12 cellular contexts compared by ENCODE assay signal in genomic region chr10:90779573-90779972, GRCh38.
DNase-seq lines count a peak whose midpoint lies in the region; TF ChIP-seq lines count a peak whose summit lies in the region.
"Had no signal": no experiment of that assay in that cellular context is flagged by ENCODE, and none has a peak within 500 bp of the region (broad histone marks: within the 10 kb centered on the region; RNA-seq: fewer than 3 reads in every experiment).

No MANE protein-coding gene starts in this region.

- H3K36me3 ChIP-seq in Karpas-422 (ENCODE audit: insufficient read depth, low read length) (no peaks in the 10 kb centered on the region), liver (ENCODE audit: control insufficient read depth in 4 of 4, insufficient read depth in 3 of 4, low read depth in 1 of 4, low read length in 3 of 4) (no peaks in the 10 kb centered on the region), stomach (no peaks in the 10 kb centered on the region)
- H3K36me3 ChIP-seq: transverse colon had no signal

- WGBS in liver, result 68% methylated on average over 2 of the region's 2 CpGs
- WGBS in stomach, 5 donors, result 38 to 62% (median 47%) methylated on average over 2 of the region's 2 CpGs

- H3K9me3 ChIP-seq in Karpas-422 (ENCODE audit: low read length) (no peaks in the 10 kb centered on the region), liver (ENCODE audit: control insufficient read depth in 4 of 4, low read length in 3 of 4) (no peaks in the 10 kb centered on the region), stomach (no peaks in the 10 kb centered on the region)
- H3K9me3 ChIP-seq: transverse colon had no signal

- no peaks in the 10 kb centered on the region for H3K79me2 ChIP-seq in Karpas-422 (ENCODE audit: low read length)

- no peak overlapping the region for H3K4me3 ChIP-seq in Karpas-422 (ENCODE audit: low read length)
- no peak overlapping the region for H3K4me3 ChIP-seq in astrocyte of the spinal cord (ENCODE audit: low read depth, low read length)
- H3K4me3 ChIP-seq in liver (ENCODE audit: low read depth in 1 of 3, low read length in 3 of 3), result no peak overlapping the region
- no peak overlapping the region for H3K4me3 ChIP-seq in stomach
- H3K4me3 ChIP-seq: transverse colon had no signal

- TF ChIP-seq EP300 in stomach (IDR thresholded peaks at IDR 0.05), result no peak

- no peak overlapping the region for H3K27ac ChIP-seq in Karpas-422 (ENCODE audit: low read length)
- H3K27ac ChIP-seq in liver (ENCODE audit: low read depth in 1 of 2, low read length in 2 of 2), result no peak overlapping the region
- H3K27ac ChIP-seq in stomach, result no peak overlapping the region
- H3K27ac ChIP-seq: transverse colon had no signal

- no peaks in the 10 kb centered on the region for H3K9me2 ChIP-seq in Karpas-422 (replicated peaks; ENCODE audit: insufficient read depth, low read length)

- TF ChIP-seq RAD21 in liver (IDR thresholded peaks at IDR 0.05), result no peak

- in situ Hi-C loops in astrocyte of the spinal cord (cut with HindIII; ENCODE audit: low sequenced_read_pairs), result no loop called here

- TF ChIP-seq CTCF in astrocyte of the spinal cord (IDR thresholded peaks at IDR 0.05; ENCODE audit: low read depth, low read length), result peak; percentile 31
- peak; percentile 3 for TF ChIP-seq CTCF in liver (IDR thresholded peaks at IDR 0.05; ENCODE audit: low read depth, low read length, missing input control)
- no peak for TF ChIP-seq CTCF in stomach (IDR thresholded peaks at IDR 0.05)

- intact Hi-C loops in stomach (cut with DNase I; ENCODE audit: low total_unique reads), result no loop called here

- H3K9ac ChIP-seq in Karpas-422 (ENCODE audit: low read length), result no peak overlapping the region
- no peak overlapping the region for H3K9ac ChIP-seq in liver (ENCODE audit: low read depth in 1 of 2, low read length in 2 of 2)

- H3K4me1 ChIP-seq in Karpas-422 (ENCODE audit: low read length) (no peaks in the 10 kb centered on the region), liver (ENCODE audit: control insufficient read depth in 4 of 4, insufficient read depth in 4 of 4, low read length in 3 of 4) (peaks cover 0 to 3% (median 0%) of the 10 kb centered on the region in 4 donors), stomach (no peaks in the 10 kb centered on the region)
- H3K4me1 ChIP-seq: transverse colon had no signal

- DNase-seq in EL, result peak; percentile 23
- DNase-seq in Karpas-422, result peak; percentile 53
- DNase-seq in astrocyte of the spinal cord (ENCODE audit: low read depth, low spot score), result no peak
- DNase-seq in activated CD4-positive, alpha-beta T cell treated with anti-CD3 and anti-CD28 coated beads for 1 hour, result no peak
- DNase-seq in islet precursor cell, result no peak
- no peak for DNase-seq in A172 (ENCODE audit: low spot score)
- no peak for DNase-seq in stomach
- DNase-seq: activated gamma-delta T cell, GF-D8, NCI-H2171 treated with DMSO at 0.1 percent for 48 hours, transverse colon had no signal

- H2AFZ ChIP-seq in Karpas-422 (ENCODE audit: low read length), result no peak overlapping the region

- TF ChIP-seq POLR2A in stomach (IDR thresholded peaks at IDR 0.05), result no peak

- no peaks in the 10 kb centered on the region for H4K20me1 ChIP-seq in Karpas-422 (ENCODE audit: insufficient read depth, low read depth, low read length)

- H3K27me3 ChIP-seq in Karpas-422 (ENCODE audit: low read length) (no peaks in the 10 kb centered on the region), liver (ENCODE audit: control insufficient read depth in 4 of 4, insufficient read depth in 4 of 4, low read length in 3 of 4) (no peaks in the 10 kb centered on the region), stomach (no peaks in the 10 kb centered on the region)
- H3K27me3 ChIP-seq: transverse colon had no signal

- H3K4me2 ChIP-seq in Karpas-422 (ENCODE audit: low read depth, low read length, poor library complexity, severe bottlenecking), result no peak overlapping the region

TF ChIP-seq in liver, 16 proteins besides CTCF, POLR2A, EP300 and RAD21:
- TF ChIP-seq JUND (IDR thresholded peaks at IDR 0.05), result no peak
- TF ChIP-seq FOXA2 (IDR thresholded peaks at IDR 0.05), result no peak
- TF ChIP-seq REST (IDR thresholded peaks at IDR 0.05), result no peak
- TF ChIP-seq ATF3 (IDR thresholded peaks at IDR 0.05), result no peak
- TF ChIP-seq EGR1 (IDR thresholded peaks at IDR 0.05; ENCODE audit: low read depth in 2 of 2), result no peak
- TF ChIP-seq TAF1 (conservative IDR thresholded peaks at IDR 0.05), result no peak
- TF ChIP-seq GABPA (IDR thresholded peaks at IDR 0.05 in 1 of 2, conservative IDR thresholded peaks at IDR 0.05 in 1 of 2), result no peak
- no peak for TF ChIP-seq FOXA1 (IDR thresholded peaks at IDR 0.05)
- no peak for TF ChIP-seq HNF4A (conservative IDR thresholded peaks at IDR 0.05)
- TF ChIP-seq ZBTB33 (IDR thresholded peaks at IDR 0.05), result no peak
- no peak for TF ChIP-seq YY1 (IDR thresholded peaks at IDR 0.05)
- no peak for TF ChIP-seq HNF4G (IDR thresholded peaks at IDR 0.05)
- no peak for TF ChIP-seq RXRA (IDR thresholded peaks at IDR 0.05)
- TF ChIP-seq NR2F2 (IDR thresholded peaks at IDR 0.05), result no peak
- no peak for TF ChIP-seq SP1 (IDR thresholded peaks at IDR 0.05)
- TF ChIP-seq MAX (IDR thresholded peaks at IDR 0.05), result no peak

Comparison
In these comparisons a context has a peak if more than half of its experiments do, and no peak if none do; other contexts are left out.
1. DNase-seq: peak in EL (single experiment) and Karpas-422 (single experiment); none in astrocyte of the spinal cord (single experiment), activated CD4-positive, alpha-beta T cell treated with anti-CD3 and anti-CD28 coated beads for 1 hour (single experiment), islet precursor cell (single experiment), A172 (single experiment) and stomach (single experiment).
2. CTCF ChIP-seq: peak in astrocyte of the spinal cord (single experiment) and liver (single experiment); none in stomach (0 of 7).